In genomic region chr3:148214695-148215094, GRCh38 we compare ENCODE assay signal across 24 cellular contexts.
"Had no signal": no experiment of that assay in that cellular context is flagged by ENCODE, and none has a peak within 500 bp of the region (broad histone marks: within the 10 kb centered on the region; RNA-seq: fewer than 3 reads in every experiment).

No MANE protein-coding gene starts in this region.

- H3K9me3 ChIP-seq: lower lobe of right lung, mucosa of descending colon, neutrophil, prostate gland, sigmoid colon, spleen, testis, tibial artery had no signal

- H3K4me1 ChIP-seq: lower lobe of right lung, parathyroid adenoma, prostate gland, sigmoid colon, spleen had no signal

- H3K9ac ChIP-seq: parathyroid adenoma had no signal

- H3K36me3 ChIP-seq: lower lobe of right lung, neutrophil, prostate gland, sigmoid colon, spleen, tibial artery had no signal

- H3K27ac ChIP-seq: dorsolateral prefrontal cortex, lower lobe of right lung, neutrophil, parathyroid adenoma, prostate gland, sigmoid colon, skin epidermis, spleen, testis, tibial artery had no signal

- H3K27me3 ChIP-seq: dorsolateral prefrontal cortex, neutrophil, sigmoid colon, spleen, testis, tibial artery had no signal

- H3K4me3 ChIP-seq: dorsolateral prefrontal cortex, lower lobe of right lung, mucosa of descending colon, prostate gland, sigmoid colon, skin epidermis, spleen, testis, tibial artery had no signal

- ATAC-seq: left ventricle myocardium superior; lower lobe of right lung; mucosa of descending colon; natural killer cell treated with Interleukin-12 subunit alpha and Interleukin-12 subunit beta and Interleukin-15 and Interleukin-18, amount 100 ng/mL, for 72 hours; right cardiac atrium; stimulated activated memory B cell treated with anti-CD40 and anti-IgM and Interleukin-4, amounts not matched to agents 10 μg/mL and 1 μg/mL and 100 μg/mL, for 72 hours; stimulated activated naive CD8-positive, alpha-beta T cell treated with anti-CD3 and anti-CD28 coated beads, Interleukin-15, Interleukin-2, amounts not matched to agents 100 U/mL and 50 U/mL, for 24 hours had no signal

- DNase-seq: dorsolateral prefrontal cortex; effector CD4-positive, alpha-beta T cell; hypothalamus; immature natural killer cell; islet precursor cell; kidney glomerular epithelial cell; left ventricle myocardium superior; lower lobe of right lung; mucosa of descending colon; naive B cell; right cardiac atrium; sigmoid colon; spleen; stimulated activated CD4-positive, alpha-beta T cell treated with anti-CD3 and anti-CD28 coated beads, Interleukin-4, amount 100 ng/mL, for 4 hours; stimulated activated naive CD8-positive, alpha-beta T cell treated with anti-CD3 and anti-CD28 coated beads, Interleukin-15, Interleukin-2, amounts not matched to agents 100 U/mL and 50 U/mL, for 24 hours; substantia nigra; testis; tibial artery had no signal

- H3K79me2 ChIP-seq: parathyroid adenoma had no signal
